17 cellular contexts compared by ENCODE assay signal in genomic region chr12:91677556-91677955, GRCh38.
"Had no signal": no experiment of that assay in that cellular context is flagged by ENCODE, and none has a peak within 500 bp of the region (broad histone marks: within the 10 kb centered on the region; RNA-seq: fewer than 3 reads in every experiment).

No MANE protein-coding gene starts in this region.

- H3K27ac ChIP-seq: SJSA1, SK-N-MC had no signal

- H3K4me1 ChIP-seq: SJSA1 had no signal

- H3K27me3 ChIP-seq: MG63, SJSA1 had no signal

- H3K9me3 ChIP-seq: MG63, SJSA1 had no signal

- FAIRE-seq: RCC 7860 had no signal

- H3K4me3 ChIP-seq: MG63, SJSA1, SK-N-MC had no signal

- H3K36me3 ChIP-seq: MG63, SJSA1 had no signal

- DNase-seq: Karpas-422, KG1, MG63, NCI-H1092, NCI-H1105 treated with DMSO at 0.1 percent for 48 hours, NCI-H1436, NCI-H187, NCI-H2029, NCI-H2081 treated with DMSO at 0.1 percent for 48 hours, NCI-H2227 treated with DMSO at 0.1 percent for 48 hours, NCI-H526 treated with DMSO at 0.1 percent for 48 hours, Right ventricle myocardium superior, RPMI8226, SIG-M5 had no signal
